ENCODE assay signal across 21 cellular contexts in the genomic region with DNA sequence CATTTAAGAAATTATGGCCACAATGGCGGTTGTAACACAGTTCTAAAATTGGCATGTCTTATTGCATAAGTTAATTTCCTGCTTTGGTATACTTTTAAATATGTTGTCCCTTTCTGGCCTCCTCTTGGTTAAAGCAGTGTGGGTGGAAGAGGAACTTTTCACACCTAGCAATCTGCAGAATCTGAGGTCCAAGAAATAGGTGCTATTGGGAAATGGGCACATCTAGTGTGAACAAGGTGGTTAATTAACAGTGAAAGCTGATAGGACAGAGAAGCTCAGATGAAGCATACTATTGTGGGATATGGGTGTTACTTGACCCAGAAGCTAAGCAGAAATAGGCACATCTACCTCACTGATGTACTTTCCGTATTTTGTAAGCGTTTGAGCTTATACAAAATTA. TPM values are rescaled to one million over a fixed set of nuclear protein-coding genes. Genes with fewer than 3 reads are reported as not detected.
DNase-seq lines count a peak whose midpoint lies in the region; ATAC-seq, FAIRE-seq and TF ChIP-seq lines count a peak whose summit lies in the region.
"Had no signal": no experiment of that assay in that cellular context is flagged by ENCODE, and none has a peak within 500 bp of the region (broad histone marks: within the 10 kb centered on the region; RNA-seq: fewer than 3 reads in every experiment).

No MANE protein-coding gene starts in this region.

- no peaks in the 10 kb centered on the region for H4K20me1 ChIP-seq in GM12878 (ENCODE audit: control insufficient read depth, insufficient read depth)

- H3K27ac ChIP-seq in GM12878 (ENCODE audit: control insufficient read depth, insufficient read depth) = no peak overlapping the region
- H3K27ac ChIP-seq in ovary = no peak overlapping the region
- H3K27ac ChIP-seq: esophagus squamous epithelium, KMS-11, SK-N-MC had no signal

- intact Hi-C loops in CD14-positive monocyte (cut with micrococcal nuclease) (loop anchor here in 1 of 2 donors (10.0 kb wide), 1 partner anchor 53 kb away; no protein-coding TSS in a partner anchor), GM12878 (cut with micrococcal nuclease; ENCODE audit: unreplicated experiment) (no loop called here), ovary (cut with DNase I) (no loop called here), posterior vena cava (cut with DNase I) (no loop called here)

- H3K36me3 ChIP-seq in GM12878 (ENCODE audit: control insufficient read depth in 2 of 2, insufficient read depth in 2 of 2, low read length in 1 of 2) = no peaks in the 10 kb centered on the region
- no peaks in the 10 kb centered on the region for H3K36me3 ChIP-seq in ovary
- H3K36me3 ChIP-seq: esophagus squamous epithelium had no signal

- peaks cover 3 to 11% of the 10 kb centered on the region in 2 donors for H3K36me3 Mint-ChIP-seq in CD14-positive monocyte

- no peak overlapping the region for H2AFZ ChIP-seq in GM12878 (ENCODE audit: control insufficient read depth, low read depth, low read length)

- TF ChIP-seq POLR2A in GM12878 (IDR thresholded peaks at IDR 0.05; ENCODE audit: low read depth, low read length) (no peak), ovary (IDR thresholded peaks at IDR 0.05) (no peak)

- H3K9me3 Mint-ChIP-seq in CD14-positive monocyte = peaks cover 0 to 2% (median 0%) of the 10 kb centered on the region in 7 donors

- no peak for TF ChIP-seq CTCF in CD14-positive monocyte (IDR thresholded peaks at IDR 0.05)
- no peak for TF ChIP-seq CTCF in GM12878 (IDR thresholded peaks at IDR 0.05 in 2 of 3, conservative IDR thresholded peaks at IDR 0.05 in 1 of 3; ENCODE audit: control insufficient read depth in 2 of 3, extremely low read depth in 1 of 3, insufficient read depth in 1 of 3, low read depth in 3 of 3, low read length in 3 of 3)
- no peak for TF ChIP-seq CTCF in ovary (IDR thresholded peaks at IDR 0.05)

- in situ Hi-C loops in GM12878 (cut with MboI) = no loop called here

- RAD21 ChIA-PET in GM12878 (lab: Charles Lee; ENCODE audit: unreplicated experiment) = interaction anchor here (0.6 to 5.5 kb wide), 26 partner anchors 13 to 540 kb away, joined by 3 to 40 read pairs (median 6); a partner anchor contains a TSS

- ATAC-seq in GM19395 (IDR thresholded peaks at IDR 0.05; ENCODE audit: unreplicated experiment) (peak; percentile 38), GM12878 (peak; percentile 86)
- ATAC-seq: left ventricle myocardium superior, Panc1 had no signal

- no peak for TF ChIP-seq RAD21 in GM12878 (IDR thresholded peaks at IDR 0.05; ENCODE audit: insufficient read depth, low read depth, low read length)

- peak overlapping the region; percentile 63 to 90 (median 85) for H3K27ac Mint-ChIP-seq in CD14-positive monocyte

- peak overlapping the region; percentile 62 to 73 for H3K4me3 Mint-ChIP-seq in CD14-positive monocyte

- SMC1A ChIA-PET in GM12878 (lab: Charles Lee; ENCODE audit: uncharacterized antibody, unreplicated experiment) = interaction anchor here (0.6 to 5.8 kb wide), 30 partner anchors 12 to 529 kb away, joined by 3 to 43 read pairs (median 4); a partner anchor contains a TSS

- FAIRE-seq in GM12878 (lab: Jason Lieb, UNC) = no peak

- H3K9ac ChIP-seq in GM12878 (ENCODE audit: control insufficient read depth, insufficient read depth, low read length) = no peak overlapping the region
- H3K9ac ChIP-seq: KMS-11 had no signal

- POLR2A ChIA-PET in GM12878 (lab: Charles Lee) = interaction anchor here (0.6 to 2.9 kb wide), 10 partner anchors 9 to 242 kb away, joined by 3 to 14 read pairs (median 4); a partner anchor contains a TSS

- peaks cover 13% of the 10 kb centered on the region for H3K79me2 ChIP-seq in GM12878 (ENCODE audit: control insufficient read depth, insufficient read depth, low read length)

- H3K27me3 ChIP-seq in GM12878 (replicated peaks in 1 of 2; ENCODE audit: control insufficient read depth in 2 of 2, insufficient read depth in 2 of 2, low read length in 1 of 2) (no peaks in the 10 kb centered on the region), ovary (no peaks in the 10 kb centered on the region)
- H3K27me3 ChIP-seq: esophagus squamous epithelium had no signal

- peaks cover 55% of the 10 kb centered on the region for H3K4me1 Mint-ChIP-seq in CD14-positive monocyte

- DNase-seq in CD14-positive monocyte (ENCODE audit: low spot score) (no peak), MV-4-11 (lab: John Stamatoyannopoulos, UW) (peak; percentile 89), GM12878 (ENCODE audit: low read depth, low spot score) (no peak), DMS114 treated with DMSO at 0.1 percent for 48 hours (lab: John Stamatoyannopoulos, UW; ENCODE audit: unreplicated experiment) (no peak), ovary (no peak), dedifferentiated amniotic fluid mesenchymal stem cell (ENCODE audit: extremely low spot score) (no peak), posterior vena cava (ENCODE audit: low spot score) (no peak)
- DNase-seq: activated CD4-positive, alpha-beta T cell treated with anti-CD3 and anti-CD28 coated beads for 1 hour; activated gamma-delta T cell; amniotic stem cell; central memory CD4-positive, alpha-beta T cell; effector CD4-positive, alpha-beta T cell; esophagus squamous epithelium; left ventricle myocardium superior; NCI-H1436; NCI-H2171; stimulated activated CD4-positive, alpha-beta T cell treated with anti-CD3 and anti-CD28 coated beads, Interleukin-2, amount 100 ng/mL, for 24 hours had no signal

- H3K9me3 ChIP-seq in GM12878 (replicated peaks; ENCODE audit: control insufficient read depth, insufficient read depth, low read length) (no peaks in the 10 kb centered on the region; the same call in 1 of the 3 replicates), ovary (no peaks in the 10 kb centered on the region)
- H3K9me3 ChIP-seq: esophagus squamous epithelium had no signal

- H3K4me3 ChIP-seq in GM12878 (no peak overlapping the region), ovary (no peak overlapping the region)
- H3K4me3 ChIP-seq: esophagus squamous epithelium, SK-N-MC had no signal

- no peak overlapping the region for H3K4me2 ChIP-seq in GM12878 (ENCODE audit: control insufficient read depth, insufficient read depth)
- H3K4me2 ChIP-seq: KMS-11 had no signal

- TF ChIP-seq EP300 in GM12878 (IDR thresholded peaks at IDR 0.05; ENCODE audit: borderline replicate concordance in 1 of 2, control insufficient read depth in 1 of 2, low read depth in 2 of 2, low read length in 2 of 2) = peak in 1 of 2 experiments; percentile 46; a peak in 2 of 4 replicates
- TF ChIP-seq EP300 in ovary (IDR thresholded peaks at IDR 0.05) = no peak

- CTCF ChIA-PET in GM12878 (lab: Yijun Ruan, JAX) = interaction anchor here (0.6 to 2.2 kb wide), 8 partner anchors 14 to 241 kb away, joined by 3 to 9 read pairs (median 3); no protein-coding TSS in a partner anchor

- no TSS peak for BruUV-seq in GM12878 (replicated peaks; lab: Mats Ljungman, UMichigan)

- WGBS in GM12878 (ENCODE audit: insufficient coverage, insufficient replicate concordance, low lambda C conversion rate, missing lambda C conversion rate) = 97% methylated on average over 3 of the region's 3 CpGs
- WGBS in ovary, 3 donors = 96 to 97% (median 96%) methylated on average over 3 of the region's 3 CpGs

- H3K4me1 ChIP-seq in GM12878 (ENCODE audit: control insufficient read depth, insufficient read depth, low read length) (no peaks in the 10 kb centered on the region; the same call in 1 of the 2 replicates), ovary (ENCODE audit: insufficient read depth) (no peaks in the 10 kb centered on the region)

- H3K27me3 Mint-ChIP-seq in CD14-positive monocyte (ENCODE audit: low read depth in 3 of 3) = no peaks in the 10 kb centered on the region

TF ChIP-seq in GM12878, 131 proteins besides CTCF, POLR2A, EP300 and RAD21 (continues in another document):
- TF ChIP-seq MYC (IDR thresholded peaks at IDR 0.05; ENCODE audit: insufficient read depth, insufficient read length, insufficient replicate concordance, low read length, severe bottlenecking) (no peak), SREBF1 (IDR thresholded peaks at IDR 0.05; ENCODE audit: low read length) (no peak), CHD2 (IDR thresholded peaks at IDR 0.05; ENCODE audit: borderline replicate concordance, low read depth, low read length) (peak; percentile 61; the same call in 1 of the 2 replicates), NR2F1 (conservative IDR thresholded peaks at IDR 0.05) (peak; percentile 88)
- TF ChIP-seq, protein P1, sequence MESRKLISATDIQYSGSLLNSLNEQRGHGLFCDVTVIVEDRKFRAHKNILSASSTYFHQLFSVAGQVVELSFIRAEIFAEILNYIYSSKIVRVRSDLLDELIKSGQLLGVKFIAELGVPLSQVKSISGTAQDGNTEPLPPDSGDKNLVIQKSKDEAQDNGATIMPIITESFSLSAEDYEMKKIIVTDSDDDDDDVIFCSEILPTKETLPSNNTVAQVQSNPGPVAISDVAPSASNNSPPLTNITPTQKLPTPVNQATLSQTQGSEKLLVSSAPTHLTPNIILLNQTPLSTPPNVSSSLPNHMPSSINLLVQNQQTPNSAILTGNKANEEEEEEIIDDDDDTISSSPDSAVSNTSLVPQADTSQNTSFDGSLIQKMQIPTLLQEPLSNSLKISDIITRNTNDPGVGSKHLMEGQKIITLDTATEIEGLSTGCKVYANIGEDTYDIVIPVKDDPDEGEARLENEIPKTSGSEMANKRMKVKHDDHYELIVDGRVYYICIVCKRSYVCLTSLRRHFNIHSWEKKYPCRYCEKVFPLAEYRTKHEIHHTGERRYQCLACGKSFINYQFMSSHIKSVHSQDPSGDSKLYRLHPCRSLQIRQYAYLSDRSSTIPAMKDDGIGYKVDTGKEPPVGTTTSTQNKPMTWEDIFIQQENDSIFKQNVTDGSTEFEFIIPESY (IDR thresholded peaks at IDR 0.05) = peak; percentile 32

RNA-seq across cellular contexts. Expression of a gene that starts 10.6 kb away (rescaled TPM):
- 10 to 100 TPM; 40.5 to 43.9 TPM for polyA plus RNA-seq in CD14-positive monocyte
- 59.0 and 65.7 TPM in 2 replicates for total RNA-seq in GM12878 (2013; cell fraction: nucleolus; rRNA removed)
- total RNA-seq in GM12878 (2014; rRNA removed) = 12.3 and 13.8 TPM in 2 replicates
- total RNA-seq in GM12878 (2014; rRNA removed; fragmentation: Illumina TruSeq; extraction: Trizol) = 15.9 and 16.2 TPM in 2 replicates
- 22.9 and 27.1 TPM in 2 replicates for total RNA-seq in GM12878 (2021)
- 13.4 TPM for polyA plus RNA-seq in GM12878 (2011; ENCODE audit: low read depth)
- 84.3 and 148 TPM in 2 replicates for polyA plus RNA-seq in GM12878 (2011; rRNA removed)
- 25.1 and 25.6 TPM in 2 replicates for polyA plus RNA-seq in GM12878 (2011; cell fraction: cytosol; rRNA removed)
- 38.7 and 50.8 TPM in 2 replicates for polyA plus RNA-seq in GM12878 (2011; cell fraction: nucleus; rRNA removed)
- polyA plus RNA-seq in GM12878 (2012) = 24.4 and 28.2 TPM in 2 replicates
- polyA plus RNA-seq in GM12878 (2014; fragmentation: Illumina TruSeq; extraction: Trizol) = 13.0 and 16.3 TPM in 2 replicates
- polyA plus RNA-seq in GM12878 (2014; fragmentation: Nextera tagmentation; extraction: Ambion mirVana) = 10 to 100 TPM; 26.9 to 41.2 TPM
- polyA plus RNA-seq in GM12878 (2014; rRNA removed) = 31.4 and 32.6 TPM in 2 replicates
- 100 to 1,000 TPM in 1 of 2 experiments, 10 to 100 TPM in 1; 94.4 to 118 TPM for polyA plus RNA-seq in GM12878 (2016; fragmentation: Nextera tagmentation; extraction: Ambion mirVana)
- 13.3 and 15.8 TPM in 2 replicates for polyA minus RNA-seq in GM12878 (2011; rRNA and poly(A)+ RNA removed)
- polyA minus RNA-seq in GM12878 (2011; cell fraction: cytosol; rRNA and poly(A)+ RNA removed) = 10.4 and 23.9 TPM in 2 replicates
- 52.2 and 85.2 TPM in 2 replicates for polyA minus RNA-seq in GM12878 (2011; cell fraction: nucleus; rRNA and poly(A)+ RNA removed)
- 10 to 100 TPM; 10.3 to 20.3 (median 12.2) TPM for total RNA-seq in ovary
- polyA plus RNA-seq in ovary = 10 to 100 TPM; 20.5 to 22.2 TPM
- 10 to 100 TPM; 15.6 to 16.2 TPM for total RNA-seq in posterior vena cava
